ENCODE assay signal across 21 cellular contexts in the genomic region with DNA sequence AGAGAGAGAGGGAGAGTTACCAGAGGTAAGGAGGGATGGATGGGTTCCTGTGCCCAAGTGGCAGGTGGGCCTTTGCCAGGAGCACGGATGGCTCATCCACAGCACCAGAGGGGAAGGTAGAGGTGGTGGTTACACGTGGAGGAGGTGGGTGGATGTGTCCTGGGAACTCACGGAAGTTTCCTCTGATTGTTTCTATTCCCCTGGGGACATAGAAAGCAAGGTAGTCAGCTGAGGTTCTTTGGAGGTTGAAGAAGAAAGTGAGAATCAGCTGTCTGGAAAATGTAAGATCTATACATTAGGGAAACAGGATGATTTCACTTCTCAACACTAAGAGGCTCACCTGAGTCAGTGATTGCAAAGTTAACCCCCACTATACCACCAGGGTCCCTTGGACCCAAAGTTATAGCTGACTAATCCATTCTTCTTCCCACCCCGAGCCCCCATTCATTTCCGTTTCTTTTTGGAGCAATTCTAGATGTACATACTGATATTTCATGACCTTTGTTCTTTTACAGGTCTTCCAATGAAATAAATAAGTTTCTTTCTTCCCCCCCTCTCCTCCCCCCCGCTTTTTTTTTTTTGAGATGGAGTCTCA. TPM values are rescaled to one million over a fixed set of nuclear protein-coding genes. Genes with fewer than 3 reads are reported as not detected.
DNase-seq lines count a peak whose midpoint lies in the region; ATAC-seq and TF ChIP-seq lines count a peak whose summit lies in the region.
"Had no signal": no experiment of that assay in that cellular context is flagged by ENCODE, and none has a peak within 500 bp of the region (broad histone marks: within the 10 kb centered on the region; RNA-seq: fewer than 3 reads in every experiment).

No MANE protein-coding gene starts in this region.

- no peaks in the 10 kb centered on the region for H3K9me3 Mint-ChIP-seq in CD4-positive, alpha-beta T cell
- no peaks in the 10 kb centered on the region for H3K9me3 Mint-ChIP-seq in HFFc6
- no peaks in the 10 kb centered on the region for H3K9me3 Mint-ChIP-seq in progenitor cell of endocrine pancreas (ENCODE audit: low read depth)
- H3K9me3 Mint-ChIP-seq: stimulated activated naive CD8-positive, alpha-beta T cell treated with anti-CD3 and anti-CD28 coated beads, Interleukin-15, amount 100 ng/mL, for 72 hours had no signal

- H3K36me3 ChIP-seq in esophagus muscularis mucosa = no peaks in the 10 kb centered on the region
- H3K36me3 ChIP-seq: transverse colon had no signal

- H3K27ac ChIP-seq in CD4-positive, alpha-beta T cell (ENCODE audit: low read depth, low read length) = no peak overlapping the region
- peak overlapping the region in 3 of 4 donors; percentile 96 to 100 (median 100) for H3K27ac ChIP-seq in esophagus muscularis mucosa (replicated peaks in 1 of 4)

- no peaks in the 10 kb centered on the region for H3K27me3 ChIP-seq in CD4-positive, alpha-beta T cell (ENCODE audit: control insufficient read depth, insufficient read depth, low read length)
- H3K27me3 ChIP-seq in esophagus muscularis mucosa = no peaks in the 10 kb centered on the region
- H3K27me3 ChIP-seq: transverse colon had no signal

- peaks cover 5% of the 10 kb centered on the region for H3K36me3 Mint-ChIP-seq in CD4-positive, alpha-beta T cell (ENCODE audit: low read depth)
- H3K36me3 Mint-ChIP-seq in HFFc6 (ENCODE audit: low read depth) = no peaks in the 10 kb centered on the region
- H3K36me3 Mint-ChIP-seq in progenitor cell of endocrine pancreas (ENCODE audit: insufficient read depth) = no peaks in the 10 kb centered on the region

- no peak overlapping the region for H3K4me3 ChIP-seq in esophagus muscularis mucosa
- H3K4me3 ChIP-seq: lung, transverse colon had no signal

- H3K27ac Mint-ChIP-seq in CD4-positive, alpha-beta T cell = no peak overlapping the region
- H3K27ac Mint-ChIP-seq in HFFc6 = peak overlapping the region; percentile 29; the same call in 1 of the 2 replicates
- peak overlapping the region; percentile 10 for H3K27ac Mint-ChIP-seq in progenitor cell of endocrine pancreas
- H3K27ac Mint-ChIP-seq: stimulated activated naive CD8-positive, alpha-beta T cell treated with anti-CD3 and anti-CD28 coated beads, Interleukin-15, amount 100 ng/mL, for 72 hours had no signal

- no peak for ATAC-seq in CD4-positive, alpha-beta T cell (ENCODE audit: poor library complexity)
- ATAC-seq in GM18868 (IDR thresholded peaks at IDR 0.05; ENCODE audit: unreplicated experiment) = no peak
- ATAC-seq in GM19467 (IDR thresholded peaks at IDR 0.05; ENCODE audit: unreplicated experiment) = no peak
- ATAC-seq: PC-3; stimulated activated naive CD8-positive, alpha-beta T cell treated with anti-CD3 and anti-CD28 coated beads, Interleukin-15, amount 100 ng/mL, for 72 hours had no signal

- no peak for TF ChIP-seq EP300 in esophagus muscularis mucosa (IDR thresholded peaks at IDR 0.05)

- peaks cover 41% of the 10 kb centered on the region for H3K4me1 Mint-ChIP-seq in CD4-positive, alpha-beta T cell (ENCODE audit: low read depth)
- H3K4me1 Mint-ChIP-seq in HFFc6 (ENCODE audit: low read depth) = peaks cover 39% of the 10 kb centered on the region
- H3K4me1 Mint-ChIP-seq in progenitor cell of endocrine pancreas (ENCODE audit: low read depth) = peaks cover 15% of the 10 kb centered on the region

- TF ChIP-seq CTCF in CD4-positive, alpha-beta T cell (IDR thresholded peaks at IDR 0.05) = no peak
- no peak for TF ChIP-seq CTCF in HFFc6 (IDR thresholded peaks at IDR 0.05)
- TF ChIP-seq CTCF in esophagus muscularis mucosa (IDR thresholded peaks at IDR 0.05) = no peak
- no peak for TF ChIP-seq CTCF in progenitor cell of endocrine pancreas (IDR thresholded peaks at IDR 0.05; ENCODE audit: unreplicated experiment)

- H3K4me1 ChIP-seq in esophagus muscularis mucosa = peaks cover 33 to 39% (median 34%) of the 10 kb centered on the region in 4 donors

- H3K4me3 Mint-ChIP-seq in CD4-positive, alpha-beta T cell = peak overlapping the region; percentile 43
- H3K4me3 Mint-ChIP-seq in HFFc6 (no peak overlapping the region), progenitor cell of endocrine pancreas (ENCODE audit: low read depth) (peak overlapping the region; percentile 22)
- H3K4me3 Mint-ChIP-seq: stimulated activated naive CD8-positive, alpha-beta T cell treated with anti-CD3 and anti-CD28 coated beads, Interleukin-15, amount 100 ng/mL, for 72 hours had no signal

- DNase-seq in CD4-positive, alpha-beta T cell = no peak
- DNase-seq in HFFc6 = no peak
- no peak for DNase-seq in esophagus muscularis mucosa (ENCODE audit: extremely low spot score)
- DNase-seq in progenitor cell of endocrine pancreas (ENCODE audit: low spot score, unreplicated experiment) = no peak
- DNase-seq in SHP77 treated with DMSO at 0.1 percent for 48 hours (lab: John Stamatoyannopoulos, UW) = no peak
- no peak for DNase-seq in activated CD4-positive, alpha-beta T cell treated with anti-CD3 and anti-CD28 coated beads for 48 hours
- DNase-seq: activated CD4-positive, alpha-beta T cell treated with anti-CD3 and anti-CD28 coated beads, Interleukin-2, amount 50 U/mL, for 4 hours; activated CD8-positive, alpha-beta memory T cell treated with anti-CD3 and anti-CD28 coated beads, Interleukin-2, amount 50 U/mL, for 48 hours; amygdala; central memory CD4-positive, alpha-beta T cell; hypothalamus; NCI-H1417; NCI-H2171; PC-3; posterior cingulate gyrus; stimulated activated CD4-positive, alpha-beta T cell treated with anti-CD3 and anti-CD28 coated beads, Interleukin-1b, Interleukin-23, amount 100 ng/mL, for 48 hours; stimulated activated naive CD8-positive, alpha-beta T cell treated with anti-CD3 and anti-CD28 coated beads, Interleukin-15, amount 100 ng/mL, for 72 hours; transverse colon had no signal

- H3K27me3 Mint-ChIP-seq in CD4-positive, alpha-beta T cell = no peaks in the 10 kb centered on the region
- peaks cover 12% of the 10 kb centered on the region for H3K27me3 Mint-ChIP-seq in HFFc6 (ENCODE audit: insufficient read depth)
- no peaks in the 10 kb centered on the region for H3K27me3 Mint-ChIP-seq in progenitor cell of endocrine pancreas
- H3K27me3 Mint-ChIP-seq: stimulated activated naive CD8-positive, alpha-beta T cell treated with anti-CD3 and anti-CD28 coated beads, Interleukin-15, amount 100 ng/mL, for 72 hours had no signal

- TF ChIP-seq POLR2A in esophagus muscularis mucosa (IDR thresholded peaks at IDR 0.05; ENCODE audit: low read depth) = no peak

- WGBS in esophagus muscularis mucosa = 61% methylated on average over 6 of the region's 6 CpGs

- POLR2A ChIA-PET in CD4-positive, alpha-beta T cell (lab: Charles Lee) = interaction anchor here (0.6 to 6.8 kb wide), 3 partner anchors 11 to 18 kb away, joined by 4 to 445 read pairs (median 70); no protein-coding TSS in a partner anchor

- H3K9me3 ChIP-seq in CD4-positive, alpha-beta T cell (ENCODE audit: control insufficient read depth, low read length) = no peaks in the 10 kb centered on the region
- H3K9me3 ChIP-seq in esophagus muscularis mucosa = no peaks in the 10 kb centered on the region
- H3K9me3 ChIP-seq: transverse colon had no signal

- CTCF ChIA-PET in CD4-positive, alpha-beta T cell (lab: Charles Lee) = interaction anchor here (1.2 to 1.8 kb wide), 2 partner anchors 37 to 112 kb away, joined by 3 to 5 read pairs; a partner anchor contains a TSS

- intact Hi-C loops in CD4-positive, alpha-beta T cell (cut with DNase I, micrococcal nuclease) = no loop called here
- intact Hi-C loops in esophagus muscularis mucosa (cut with DNase I) = no loop called here

RNA-seq across cellular contexts. Expression of a gene that starts 27.5 kb away (rescaled TPM):
- 1 to 10 TPM; 2.4 to 2.9 TPM for total RNA-seq in CD4-positive, alpha-beta T cell
- 10 to 100 TPM; 24.9 to 27.5 (median 26.3) TPM for total RNA-seq in HFFc6 (2021; fragmentation: NEBNext Ultra II Directional; extraction: Animal tissue kit (Norgen Biotek cat#: 25700))
- total RNA-seq in esophagus muscularis mucosa (10 to 100 TPM; 17.5 to 31.1 (median 21.9) TPM), progenitor cell of endocrine pancreas (4.9 and 5.9 TPM in 2 replicates)
